In genomic region chr6:3732345-3733141, GRCh38 we compare ENCODE assay signal across 8 cellular contexts. TPM values are rescaled to one million over a fixed set of nuclear protein-coding genes. Genes with fewer than 3 reads are reported as not detected.
DNase-seq lines count a peak whose midpoint lies in the region; ATAC-seq, FAIRE-seq and TF ChIP-seq lines count a peak whose summit lies in the region.

No MANE protein-coding gene starts in this region.

- H3K27me3 Mint-ChIP-seq in Caco-2 (ENCODE audit: insufficient read depth, unreplicated experiment), result no peaks in the 10 kb centered on the region
- peaks cover 12% of the 10 kb centered on the region for H3K27me3 Mint-ChIP-seq in activated CD8-positive, alpha-beta memory T cell treated with anti-CD3 and anti-CD28 coated beads, Interleukin-2, amount 10 ng/mL, durations not matched to agents 7 days and 5 days
- H3K27me3 Mint-ChIP-seq in naive thymus-derived CD4-positive, alpha-beta T cell, result peaks cover 6 to 22% (median 15%) of the 10 kb centered on the region in 5 donors
- peaks cover 7 to 16% of the 10 kb centered on the region in 2 donors for H3K27me3 Mint-ChIP-seq in stimulated activated naive B cell treated with anti-CD40 and anti-IgM and Interleukin-4, amounts not matched to agents 10 μg/mL and 1 μg/mL and 100 μg/mL, for 72 hours

- no peak overlapping the region for H3K9ac ChIP-seq in endothelial cell of umbilical vein (replicated peaks; ENCODE audit: extremely low read depth, insufficient read depth, low read length)

- no peak overlapping the region for H3K4me3 ChIP-seq in Caco-2 (ENCODE audit: low read depth, low read length)
- H3K4me3 ChIP-seq in endothelial cell of umbilical vein (replicated peaks in 1 of 3; ENCODE audit: insufficient read depth in 1 of 3, low read depth in 1 of 3, low read length in 3 of 3), result no peak overlapping the region
- no peak overlapping the region for H3K4me3 ChIP-seq in naive thymus-derived CD4-positive, alpha-beta T cell (ENCODE audit: low read length)

- H3K27ac Mint-ChIP-seq in Caco-2 (ENCODE audit: unreplicated experiment), result no peak overlapping the region
- H3K27ac Mint-ChIP-seq in activated CD8-positive, alpha-beta memory T cell treated with anti-CD3 and anti-CD28 coated beads, Interleukin-2, amount 10 ng/mL, durations not matched to agents 7 days and 5 days, result no peak overlapping the region
- peak overlapping the region in 1 of 9 donors; percentile 88 for H3K27ac Mint-ChIP-seq in naive thymus-derived CD4-positive, alpha-beta T cell
- no peak overlapping the region for H3K27ac Mint-ChIP-seq in stimulated activated naive B cell treated with anti-CD40 and anti-IgM and Interleukin-4, amounts not matched to agents 10 μg/mL and 1 μg/mL and 100 μg/mL, for 72 hours

- H3K27me3 ChIP-seq in Caco-2 (replicated peaks; ENCODE audit: control insufficient read depth, insufficient read depth, low read length) (no peaks in the 10 kb centered on the region), endothelial cell of umbilical vein (ENCODE audit: control insufficient read depth in 2 of 2, insufficient read depth in 2 of 2, low read length in 2 of 2) (no peaks in the 10 kb centered on the region)
- H3K27me3 ChIP-seq in naive thymus-derived CD4-positive, alpha-beta T cell (ENCODE audit: control insufficient read depth in 2 of 2, insufficient read depth in 2 of 2, low read length in 2 of 2), result no peaks in the 10 kb centered on the region

- FAIRE-seq in endothelial cell of umbilical vein (lab: Jason Lieb, UNC), result peak; percentile 96

- H3K36me3 ChIP-seq in Caco-2 (ENCODE audit: control insufficient read depth, insufficient read depth, low read length), result peaks cover 7% of the 10 kb centered on the region
- peaks cover 44 to 58% of the 10 kb centered on the region in 2 experiments for H3K36me3 ChIP-seq in endothelial cell of umbilical vein (ENCODE audit: control insufficient read depth in 2 of 2, extremely low read depth in 1 of 2, insufficient read depth in 2 of 2, low read length in 2 of 2)
- H3K36me3 ChIP-seq in naive thymus-derived CD4-positive, alpha-beta T cell (ENCODE audit: control insufficient read depth in 2 of 3, insufficient read depth in 3 of 3, low read length in 3 of 3), result no peaks in the 10 kb centered on the region

- POLR2A ChIA-PET in Caco-2 (lab: Charles Lee), result interaction anchor here (0.6 kb wide), 1 partner anchor 433 kb away, joined by 8 read pairs; no protein-coding TSS in a partner anchor
- POLR2A ChIA-PET in endothelial cell of umbilical vein (lab: Charles Lee), result no interaction called here
- POLR2A ChIA-PET in naive thymus-derived CD4-positive, alpha-beta T cell (lab: Charles Lee), result interaction anchor here (0.6 to 1.6 kb wide), 2 partner anchors 453 to 1553 kb away, joined by 3 to 8 read pairs; no protein-coding TSS in a partner anchor

- H4K20me1 ChIP-seq in endothelial cell of umbilical vein (replicated peaks; ENCODE audit: control insufficient read depth, extremely low read depth, insufficient read depth, low read length), result peaks cover 6% of the 10 kb centered on the region

- H3K4me1 Mint-ChIP-seq in Caco-2 (ENCODE audit: low read depth, unreplicated experiment), result no peaks in the 10 kb centered on the region
- peaks cover 3% of the 10 kb centered on the region for H3K4me1 Mint-ChIP-seq in activated CD8-positive, alpha-beta memory T cell treated with anti-CD3 and anti-CD28 coated beads, Interleukin-2, amount 10 ng/mL, durations not matched to agents 7 days and 5 days
- peaks cover 0 to 4% (median 3%) of the 10 kb centered on the region in 7 donors for H3K4me1 Mint-ChIP-seq in naive thymus-derived CD4-positive, alpha-beta T cell
- H3K4me1 Mint-ChIP-seq in stimulated activated naive B cell treated with anti-CD40 and anti-IgM and Interleukin-4, amounts not matched to agents 10 μg/mL and 1 μg/mL and 100 μg/mL, for 72 hours, result peaks cover 5 to 16% of the 10 kb centered on the region in 2 donors

- H3K9me3 ChIP-seq in Caco-2 (no peaks in the 10 kb centered on the region), endothelial cell of umbilical vein (replicated peaks; ENCODE audit: control insufficient read depth, insufficient read depth, low read length) (no peaks in the 10 kb centered on the region)
- H3K9me3 ChIP-seq in naive thymus-derived CD4-positive, alpha-beta T cell (ENCODE audit: control insufficient read depth in 2 of 3, low read length in 3 of 3), result no peaks in the 10 kb centered on the region

- H3K79me2 ChIP-seq in endothelial cell of umbilical vein (ENCODE audit: control insufficient read depth, insufficient read depth, low read length), result peaks cover 99% of the 10 kb centered on the region

- no peaks in the 10 kb centered on the region for H3K9me1 ChIP-seq in endothelial cell of umbilical vein (replicated peaks; ENCODE audit: control insufficient read depth, extremely low read depth, insufficient read depth, low read length)

- CTCF ChIA-PET in Caco-2 (lab: Charles Lee) (interaction anchor here (0.5 to 1.0 kb wide), 2 partner anchors 18 to 453 kb away, joined by 6 to 9 read pairs; no protein-coding TSS in a partner anchor), endothelial cell of umbilical vein (lab: Charles Lee) (interaction anchor here (0.5 to 7.9 kb wide), 49 partner anchors 9 to 732 kb away, joined by 3 to 133 read pairs (median 5); partner anchors contain the start of genes FAM50B and TUBB2A)
- CTCF ChIA-PET in activated CD8-positive, alpha-beta memory T cell treated with anti-CD3 and anti-CD28 coated beads, Interleukin-2, amount 10 ng/mL, durations not matched to agents 7 days and 5 days (lab: Charles Lee), result interaction anchor here (0.8 to 5.4 kb wide), 30 partner anchors 9 to 637 kb away, joined by 3 to 59 read pairs (median 4); no protein-coding TSS in a partner anchor
- CTCF ChIA-PET in naive thymus-derived CD4-positive, alpha-beta T cell (lab: Charles Lee), result interaction anchor here (0.8 to 5.7 kb wide), 7 partner anchors 10 to 481 kb away, joined by 3 to 67 read pairs (median 4); no protein-coding TSS in a partner anchor

- H3K36me3 Mint-ChIP-seq in Caco-2 (ENCODE audit: insufficient read depth, unreplicated experiment), result peaks cover 74% of the 10 kb centered on the region
- H3K36me3 Mint-ChIP-seq in activated CD8-positive, alpha-beta memory T cell treated with anti-CD3 and anti-CD28 coated beads, Interleukin-2, amount 10 ng/mL, durations not matched to agents 7 days and 5 days, result no peaks in the 10 kb centered on the region
- no peaks in the 10 kb centered on the region for H3K36me3 Mint-ChIP-seq in naive thymus-derived CD4-positive, alpha-beta T cell
- peaks cover 74 to 75% of the 10 kb centered on the region in 2 donors for H3K36me3 Mint-ChIP-seq in stimulated activated naive B cell treated with anti-CD40 and anti-IgM and Interleukin-4, amounts not matched to agents 10 μg/mL and 1 μg/mL and 100 μg/mL, for 72 hours

- no peak overlapping the region for H3K27ac ChIP-seq in endothelial cell of umbilical vein (ENCODE audit: insufficient read depth, low read depth, low read length)
- no peak overlapping the region for H3K27ac ChIP-seq in naive thymus-derived CD4-positive, alpha-beta T cell (ENCODE audit: low read depth, low read length)

- peak; percentile 70 for ATAC-seq in activated CD8-positive, alpha-beta memory T cell treated with anti-CD3 and anti-CD28 coated beads, Interleukin-2, amount 10 ng/mL, durations not matched to agents 7 days and 5 days
- ATAC-seq in naive thymus-derived CD4-positive, alpha-beta T cell, result peak; percentile 85
- ATAC-seq in stimulated activated naive B cell treated with anti-CD40 and anti-IgM and Interleukin-4, amounts not matched to agents 10 μg/mL and 1 μg/mL and 100 μg/mL, for 72 hours (replicated peaks), result peak; percentile 75 to 76
- ATAC-seq in GM18868 (IDR thresholded peaks at IDR 0.05; ENCODE audit: unreplicated experiment), result no peak

- dilution Hi-C loops in endothelial cell of umbilical vein (cut with MboI; ENCODE audit: extremely low pct_ligation_motif_present, low sequenced_read_pairs), result no loop called here

- H3K4me3 Mint-ChIP-seq in Caco-2 (ENCODE audit: unreplicated experiment), result no peak overlapping the region
- no peak overlapping the region for H3K4me3 Mint-ChIP-seq in activated CD8-positive, alpha-beta memory T cell treated with anti-CD3 and anti-CD28 coated beads, Interleukin-2, amount 10 ng/mL, durations not matched to agents 7 days and 5 days
- peak overlapping the region in 1 of 10 donors; percentile 42 for H3K4me3 Mint-ChIP-seq in naive thymus-derived CD4-positive, alpha-beta T cell
- H3K4me3 Mint-ChIP-seq in stimulated activated naive B cell treated with anti-CD40 and anti-IgM and Interleukin-4, amounts not matched to agents 10 μg/mL and 1 μg/mL and 100 μg/mL, for 72 hours, result no peak overlapping the region

- peak; percentile 22 for TF ChIP-seq POLR2A in endothelial cell of umbilical vein (IDR thresholded peaks at IDR 0.05; ENCODE audit: low read depth, low read length)

- H3K4me1 ChIP-seq in Caco-2 (no peaks in the 10 kb centered on the region), endothelial cell of umbilical vein (ENCODE audit: control insufficient read depth, extremely low read depth, insufficient read depth, low read length) (peaks cover 40% of the 10 kb centered on the region)
- H3K4me1 ChIP-seq in naive thymus-derived CD4-positive, alpha-beta T cell (ENCODE audit: control insufficient read depth in 2 of 2, insufficient read depth in 2 of 2, low read length in 2 of 2), result no peaks in the 10 kb centered on the region

- TF ChIP-seq CTCF in Caco-2 (IDR thresholded peaks at IDR 0.05; ENCODE audit: insufficient read depth in 1 of 2, low read depth in 1 of 2, low read length in 1 of 2, severe bottlenecking in 1 of 2, unreplicated experiment in 1 of 2), result peak; percentile 89 to 93
- TF ChIP-seq CTCF in endothelial cell of umbilical vein (IDR thresholded peaks at IDR 0.05; ENCODE audit: extremely low read depth in 1 of 2, insufficient read depth in 1 of 2, low read depth in 1 of 2, low read length in 2 of 2), result peak; percentile 79 to 84

- BruUV-seq in Caco-2 (replicated peaks; lab: Mats Ljungman, UMichigan) (no TSS peak), endothelial cell of umbilical vein (replicated peaks; lab: Mats Ljungman, UMichigan) (no TSS peak)

- H3K9me3 Mint-ChIP-seq in Caco-2 (ENCODE audit: unreplicated experiment), result peaks cover 13% of the 10 kb centered on the region
- H3K9me3 Mint-ChIP-seq in activated CD8-positive, alpha-beta memory T cell treated with anti-CD3 and anti-CD28 coated beads, Interleukin-2, amount 10 ng/mL, durations not matched to agents 7 days and 5 days (ENCODE audit: low read depth), result no peaks in the 10 kb centered on the region
- peaks cover 0 to 4% (median 0%) of the 10 kb centered on the region in 11 donors for H3K9me3 Mint-ChIP-seq in naive thymus-derived CD4-positive, alpha-beta T cell
- peaks cover 4% of the 10 kb centered on the region in 2 donors for H3K9me3 Mint-ChIP-seq in stimulated activated naive B cell treated with anti-CD40 and anti-IgM and Interleukin-4, amounts not matched to agents 10 μg/mL and 1 μg/mL and 100 μg/mL, for 72 hours

- DNase-seq in Caco-2 (peak; percentile 75 to 82), HPDE6-E6E7 (ENCODE audit: extremely low spot score) (peak; percentile 75), NOMO-1 treated with dmso at 0.1 percent for 144 hours (lab: John Stamatoyannopoulos, UW; ENCODE audit: unreplicated experiment) (peak; percentile 17), endothelial cell of umbilical vein (ENCODE audit: low read depth, low spot score) (peak; percentile 88)
- DNase-seq in activated CD8-positive, alpha-beta memory T cell treated with anti-CD3 and anti-CD28 coated beads, Interleukin-2, amount 10 ng/mL, durations not matched to agents 7 days and 5 days, result peak; percentile 67
- peak; percentile 34 to 70 (median 60) for DNase-seq in naive thymus-derived CD4-positive, alpha-beta T cell
- DNase-seq in stimulated activated naive B cell treated with anti-CD40 and anti-IgM and Interleukin-4, amounts not matched to agents 10 μg/mL and 1 μg/mL and 100 μg/mL, for 72 hours, result no peak

- H2AFZ ChIP-seq in endothelial cell of umbilical vein (ENCODE audit: low read depth, low read length), result no peak overlapping the region

- peak overlapping the region; percentile 2 for H3K4me2 ChIP-seq in endothelial cell of umbilical vein (ENCODE audit: insufficient read depth, low read length)

- intact Hi-C loops in Caco-2 (cut with micrococcal nuclease; ENCODE audit: unreplicated experiment), result loop anchor here (1.0 to 5.0 kb wide), 5 partner anchors 68 to 453 kb away; partner anchors contain the start of gene SLC22A23
- intact Hi-C loops in endothelial cell of umbilical vein (cut with micrococcal nuclease), result loop anchor here (1.0 to 5.0 kb wide), 4 partner anchors 275 to 606 kb away; partner anchors contain the start of gene SLC22A23
- intact Hi-C loops in naive thymus-derived CD4-positive, alpha-beta T cell (cut with micrococcal nuclease), result loop anchor here (1.0 to 5.0 kb wide), 7 partner anchors 276 to 735 kb away; partner anchors contain the start of genes NQO2 (in 2 of the 2) and SLC22A23 (in 1 of the 2)

RNA-seq across cellular contexts. Expression of gene PXDC1, which starts 19.0 kb away (rescaled TPM):
- 36.9 and 42.9 TPM in 2 replicates for total RNA-seq in Caco-2 (2022)
- total RNA-seq in activated CD8-positive, alpha-beta memory T cell treated with anti-CD3 and anti-CD28 coated beads, Interleukin-2, amount 10 ng/mL, durations not matched to agents 7 days and 5 days, result under 1 TPM in 1 of 2 experiments, not detected in 1; 0.47 TPM
- total RNA-seq in endothelial cell of umbilical vein, result 119 and 121 TPM in 2 replicates
- polyA plus RNA-seq in endothelial cell of umbilical vein, result 60.9 and 65.2 TPM in 2 replicates
- 42.0 and 51.0 TPM in 2 replicates for polyA plus RNA-seq in endothelial cell of umbilical vein (2011; cell fraction: cytosol; rRNA removed)
- polyA plus RNA-seq in endothelial cell of umbilical vein (2011; cell fraction: nucleus; rRNA removed), result 71.1 and 99.1 TPM in 2 replicates
- 82.1 and 86.7 TPM in 2 replicates for polyA plus RNA-seq in endothelial cell of umbilical vein (2012)
- 45.8 and 47.4 TPM in 2 replicates for polyA minus RNA-seq in endothelial cell of umbilical vein
- 3.8 TPM for polyA minus RNA-seq in endothelial cell of umbilical vein (2011; cell fraction: cytosol; rRNA and poly(A)+ RNA removed)
- polyA minus RNA-seq in endothelial cell of umbilical vein (2011; cell fraction: nucleus; rRNA and poly(A)+ RNA removed), result 26.0 and 56.3 TPM in 2 replicates
- under 1 TPM; 0.29 to 0.68 (median 0.39) TPM for total RNA-seq in naive thymus-derived CD4-positive, alpha-beta T cell
- polyA plus RNA-seq in naive thymus-derived CD4-positive, alpha-beta T cell, result not detected

Comparison
In these comparisons a context has a peak if more than half of its experiments do, and no peak if none do; other contexts are left out.
1. RNA of gene PXDC1, which starts 19.0 kb away (total RNA-seq): 119 to 121 TPM in endothelial cell of umbilical vein and 36.9 to 42.9 TPM in Caco-2; 0.47 TPM in activated CD8-positive, alpha-beta memory T cell treated with anti-CD3 and anti-CD28 coated beads, Interleukin-2, amount 10 ng/mL, durations not matched to agents 7 days and 5 days and 0.29 to 0.68 TPM in naive thymus-derived CD4-positive, alpha-beta T cell; every median in the first group is over 10 times any median in the second.